14 cellular contexts compared by ENCODE assay signal in genomic region chr18:58228762-58229161, GRCh38.
"Had no signal": no experiment of that assay in that cellular context is flagged by ENCODE, and none has a peak within 500 bp of the region (broad histone marks: within the 10 kb centered on the region; RNA-seq: fewer than 3 reads in every experiment).

No MANE protein-coding gene starts in this region.

- H3K27me3 ChIP-seq: brain microvascular endothelial cell, pancreas, right atrium auricular region had no signal

- H3K27ac Mint-ChIP-seq: activated naive CD4-positive, alpha-beta T cell treated with anti-CD3 and anti-CD28 coated beads, Interleukin-2, amount 50 U/mL, for 72 hours had no signal

- ATAC-seq: activated CD4-positive, CD25-positive, alpha-beta regulatory T cell treated with anti-CD3 and anti-CD28 coated beads, Interleukin-2, amount 50 U/mL, for 24 hours; activated naive CD4-positive, alpha-beta T cell treated with anti-CD3 and anti-CD28 coated beads, Interleukin-2, amount 50 U/mL, for 72 hours; pancreas; stimulated activated memory B cell treated with anti-CD40 and anti-IgM and Interleukin-4, amounts not matched to agents 10 μg/mL and 1 μg/mL and 100 μg/mL, for 72 hours had no signal

- H3K4me3 ChIP-seq: pancreas, right atrium auricular region had no signal

- H3K4me3 Mint-ChIP-seq: dendritic cell treated with granulocyte-macrophage colony-stimulating factor and Interleukin-4, amounts not matched to agents 40 ng/mL and 50 ng/mL, for 4 days; stimulated activated memory B cell treated with anti-CD40 and anti-IgM and Interleukin-4, amounts not matched to agents 10 μg/mL and 1 μg/mL and 100 μg/mL, for 72 hours had no signal

- H3K36me3 ChIP-seq: right atrium auricular region had no signal

- H3K9me3 ChIP-seq: pancreas, right atrium auricular region had no signal

- H3K27me3 Mint-ChIP-seq: stimulated activated memory B cell treated with anti-CD40 and anti-IgM and Interleukin-4, amounts not matched to agents 10 μg/mL and 1 μg/mL and 100 μg/mL, for 72 hours had no signal

- H3K9me3 Mint-ChIP-seq: activated naive CD4-positive, alpha-beta T cell treated with anti-CD3 and anti-CD28 coated beads, Interleukin-2, amount 50 U/mL, for 72 hours; dendritic cell treated with granulocyte-macrophage colony-stimulating factor and Interleukin-4, amounts not matched to agents 40 ng/mL and 50 ng/mL, for 4 days had no signal

- H3K36me3 Mint-ChIP-seq: activated naive CD4-positive, alpha-beta T cell treated with anti-CD3 and anti-CD28 coated beads, Interleukin-2, amount 50 U/mL, for 72 hours had no signal

- H3K27ac ChIP-seq: brain microvascular endothelial cell, right atrium auricular region had no signal

- DNase-seq: activated CD4-positive, alpha-beta T cell treated with anti-CD3 and anti-CD28 coated beads, Interleukin-2, amount 50 U/mL, for 4 hours; activated effector memory CD4-positive, alpha-beta T cell treated with Interleukin-2 at 50 U/mL for 16 hours; activated T-cell treated with anti-CD3 and anti-CD28 coated beads, Interleukin-2, amount 50 U/mL, for 1 hour; amniotic stem cell; brain microvascular endothelial cell; left ventricle myocardium superior; stimulated activated CD4-positive, alpha-beta T cell treated with anti-CD3 and anti-CD28 coated beads, Interleukin-1b, Interleukin-23, amount 100 ng/mL, for 48 hours; T-helper 2 cell had no signal
